In genomic region chr19:37994823-37995130, GRCh38 we compare ENCODE assay signal across 19 cellular contexts.
"Had no signal": no experiment of that assay in that cellular context is flagged by ENCODE, and none has a peak within 500 bp of the region (broad histone marks: within the 10 kb centered on the region; RNA-seq: fewer than 3 reads in every experiment).

No MANE protein-coding gene starts in this region.

- ATAC-seq: foreskin keratinocyte, sciatic nerve had no signal

- H3K36me3 ChIP-seq: left lung, thoracic aorta had no signal

- H3K27ac Mint-ChIP-seq: immature natural killer cell, nephron had no signal

- H3K27ac ChIP-seq: coronary artery, foreskin keratinocyte, left lung, spleen, stomach, thoracic aorta had no signal

- H3K9me3 Mint-ChIP-seq: endodermal cell, immature natural killer cell, nephron had no signal

- H3K4me3 ChIP-seq: coronary artery, left lung, lung, spleen, stomach, thoracic aorta had no signal

- H3K36me3 Mint-ChIP-seq: immature natural killer cell had no signal

- H3K9me3 ChIP-seq: left lung, spleen, stomach, thoracic aorta had no signal

- DNase-seq: effector CD4-positive, alpha-beta T cell; endodermal cell; erythroblast; foreskin keratinocyte; immature natural killer cell; left lung; spleen; stimulated activated CD4-positive, alpha-beta T cell treated with anti-CD3 and anti-CD28 coated beads, Interleukin-15, amount 100 ng/mL, for 24 hours; stimulated activated CD4-positive, alpha-beta T cell treated with anti-CD3 and anti-CD28 coated beads, Interleukin-1b, Interleukin-23, amount 100 ng/mL, for 48 hours; stimulated activated CD4-positive, alpha-beta T cell treated with anti-CD3 and anti-CD28 coated beads, Interleukin-4, amount 100 ng/mL, for 24 hours; stimulated activated naive CD4-positive, alpha-beta T cell; stomach; substantia nigra; trophoblast cell had no signal

- H3K27me3 ChIP-seq: foreskin keratinocyte, left lung, spleen, stomach had no signal

- H3K4me3 Mint-ChIP-seq: endodermal cell, immature natural killer cell, nephron had no signal
